Comparison of ENCODE assay signal across 12 cellular contexts in the genomic region with DNA sequence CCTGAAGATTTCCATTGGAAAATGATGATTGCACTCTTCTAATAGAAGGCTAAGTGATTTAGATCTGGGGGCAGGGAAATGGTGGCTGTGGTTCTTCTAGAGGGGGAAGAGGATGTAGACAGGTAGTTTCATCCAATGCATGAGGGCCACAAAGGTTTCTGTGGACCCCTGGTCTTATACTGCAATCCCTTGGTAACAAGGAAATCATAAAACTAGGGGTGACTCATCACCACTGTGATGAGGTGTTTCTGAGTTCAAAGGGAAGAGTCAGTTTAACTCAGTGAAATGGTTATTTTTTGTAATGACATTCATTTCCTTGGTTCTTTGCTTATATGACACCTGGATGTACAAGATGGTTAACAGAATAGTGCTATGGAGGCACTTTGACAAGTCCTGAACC. TPM values are rescaled to one million over a fixed set of nuclear protein-coding genes. Genes with fewer than 3 reads are reported as not detected.
DNase-seq lines count a peak whose midpoint lies in the region; ATAC-seq and TF ChIP-seq lines count a peak whose summit lies in the region.
"Had no signal": no experiment of that assay in that cellular context is flagged by ENCODE, and none has a peak within 500 bp of the region (broad histone marks: within the 10 kb centered on the region; RNA-seq: fewer than 3 reads in every experiment).

No MANE protein-coding gene starts in this region.

- peaks cover 19 to 24% of the 10 kb centered on the region in 2 donors for H3K4me1 ChIP-seq in thyroid gland

- CTCF ChIA-PET in WTC11 (lab: Charles Lee), result interaction anchor here (0.9 kb wide), 1 partner anchor 234 kb away, joined by 3 read pairs; the partner anchor contains the start of gene PCP4

- H3K27me3 Mint-ChIP-seq in WTC11 (ENCODE audit: low read depth), result no peaks in the 10 kb centered on the region

- no peaks in the 10 kb centered on the region for H3K27me3 ChIP-seq in thyroid gland

- peak; percentile 36 for DNase-seq in HFF-Myc (ENCODE audit: extremely low read depth, low read depth)
- no peak for DNase-seq in WTC11 (ENCODE audit: low spot score)
- DNase-seq in fibroblast of villous mesenchyme (ENCODE audit: low read depth), result peak; percentile 59
- DNase-seq in thyroid gland, result no peak
- no peak for DNase-seq in NCI-H1092 treated with DMSO at 0.1 percent for 48 hours (lab: John Stamatoyannopoulos, UW)
- DNase-seq in NCI-H1092 (lab: John Stamatoyannopoulos, UW), result no peak
- no peak for DNase-seq in mucosa of gallbladder (ENCODE audit: low spot score)
- DNase-seq: activated T-cell treated with anti-CD3 and anti-CD28 coated beads, Interleukin-2, amount 50 U/mL, for 24 hours; CD8-positive, alpha-beta memory T cell; NCI-H526 treated with DMSO at 0.1 percent for 48 hours; substantia nigra had no signal

- peaks cover 19% of the 10 kb centered on the region for H3K36me3 Mint-ChIP-seq in WTC11
- H3K36me3 Mint-ChIP-seq: CD8-positive, alpha-beta memory T cell had no signal

- no peaks in the 10 kb centered on the region for H3K9me3 Mint-ChIP-seq in WTC11
- H3K9me3 Mint-ChIP-seq: activated T-cell treated with anti-CD3 and anti-CD28 coated beads, Interleukin-2, amount 50 U/mL, for 24 hours had no signal

- H3K27ac ChIP-seq in thyroid gland, result peak overlapping the region; percentile 66 to 83 (median 72)

- no peak for TF ChIP-seq POLR2A in thyroid gland (IDR thresholded peaks at IDR 0.05)

- intact Hi-C loops in thyroid gland (cut with DNase I), result no loop called here

- H3K27ac Mint-ChIP-seq in WTC11, result peak overlapping the region; percentile 1; the same call in 1 of the 2 replicates
- H3K27ac Mint-ChIP-seq: activated T-cell treated with anti-CD3 and anti-CD28 coated beads, Interleukin-2, amount 50 U/mL, for 24 hours; CD8-positive, alpha-beta memory T cell had no signal

- H3K9me3 ChIP-seq in thyroid gland, result no peaks in the 10 kb centered on the region

- no peaks in the 10 kb centered on the region for H3K36me3 ChIP-seq in thyroid gland

- no peak overlapping the region for H3K4me3 ChIP-seq in HFF-Myc (replicated peaks; ENCODE audit: low read depth, low read length)
- no peak overlapping the region for H3K4me3 ChIP-seq in fibroblast of villous mesenchyme (ENCODE audit: low read depth, low read length)
- no peak overlapping the region for H3K4me3 ChIP-seq in thyroid gland (replicated peaks in 1 of 3)

- H3K4me3 Mint-ChIP-seq in WTC11, result no peak overlapping the region
- H3K4me3 Mint-ChIP-seq: activated T-cell treated with anti-CD3 and anti-CD28 coated beads, Interleukin-2, amount 50 U/mL, for 24 hours; CD8-positive, alpha-beta memory T cell had no signal

- H3K4me1 Mint-ChIP-seq in WTC11, result peaks cover 87% of the 10 kb centered on the region
- H3K4me1 Mint-ChIP-seq: CD8-positive, alpha-beta memory T cell had no signal

- POLR2A ChIA-PET in WTC11 (lab: Charles Lee), result no interaction called here

- ATAC-seq in WTC11, result no peak

- no peak for TF ChIP-seq CTCF in HFF-Myc (IDR thresholded peaks at IDR 0.05; ENCODE audit: low read depth, low read length, missing control alignments)
- TF ChIP-seq CTCF in WTC11 (IDR thresholded peaks at IDR 0.05), result no peak
- TF ChIP-seq CTCF in fibroblast of villous mesenchyme (IDR thresholded peaks at IDR 0.05; ENCODE audit: insufficient read depth, low read depth, low read length), result no peak
- no peak for TF ChIP-seq CTCF in thyroid gland (IDR thresholded peaks at IDR 0.05)

TF ChIP-seq in WTC11, 78 proteins besides CTCF, POLR2A, EP300 and RAD21:
- TF ChIP-seq HMGXB4 (CRISPR knock-in tag; IDR thresholded peaks at IDR 0.05), result no peak
- TF ChIP-seq, protein P1, sequence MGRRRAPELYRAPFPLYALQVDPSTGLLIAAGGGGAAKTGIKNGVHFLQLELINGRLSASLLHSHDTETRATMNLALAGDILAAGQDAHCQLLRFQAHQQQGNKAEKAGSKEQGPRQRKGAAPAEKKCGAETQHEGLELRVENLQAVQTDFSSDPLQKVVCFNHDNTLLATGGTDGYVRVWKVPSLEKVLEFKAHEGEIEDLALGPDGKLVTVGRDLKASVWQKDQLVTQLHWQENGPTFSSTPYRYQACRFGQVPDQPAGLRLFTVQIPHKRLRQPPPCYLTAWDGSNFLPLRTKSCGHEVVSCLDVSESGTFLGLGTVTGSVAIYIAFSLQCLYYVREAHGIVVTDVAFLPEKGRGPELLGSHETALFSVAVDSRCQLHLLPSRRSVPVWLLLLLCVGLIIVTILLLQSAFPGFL (CRISPR knock-in tag; IDR thresholded peaks at IDR 0.05; ENCODE audit: borderline replicate concordance), result no peak

RNA-seq across cellular contexts. Expression of gene B3GALT5, which starts 20.3 kb away (rescaled TPM):
- 25.8 to 33.3 TPM (median 32.4 TPM) in 3 replicates for total RNA-seq in WTC11 (2021)
- total RNA-seq in fibroblast of villous mesenchyme, result under 0.01 TPM in 1 of 2 replicates, not detected in the other
- total RNA-seq in thyroid gland, result 1 to 10 TPM in 3 of 4 donors, under 1 TPM in 1; 0.27 to 7.4 (median 4.3) TPM
- 48.7 TPM for total RNA-seq in mucosa of gallbladder
- total RNA-seq: CD8-positive, alpha-beta memory T cell; SK-MEL-5 had no signal

Comparison
In these comparisons a context has a peak if more than half of its experiments do, and no peak if none do; other contexts are left out.
1. DNase-seq: peak in HFF-Myc (single experiment) and fibroblast of villous mesenchyme (single experiment); none in WTC11 (single experiment), thyroid gland (0 of 2), NCI-H1092 treated with DMSO at 0.1 percent for 48 hours (single experiment), NCI-H1092 (single experiment) and mucosa of gallbladder (single experiment).